1 cellular context compared by ENCODE assay signal in the genomic region with DNA sequence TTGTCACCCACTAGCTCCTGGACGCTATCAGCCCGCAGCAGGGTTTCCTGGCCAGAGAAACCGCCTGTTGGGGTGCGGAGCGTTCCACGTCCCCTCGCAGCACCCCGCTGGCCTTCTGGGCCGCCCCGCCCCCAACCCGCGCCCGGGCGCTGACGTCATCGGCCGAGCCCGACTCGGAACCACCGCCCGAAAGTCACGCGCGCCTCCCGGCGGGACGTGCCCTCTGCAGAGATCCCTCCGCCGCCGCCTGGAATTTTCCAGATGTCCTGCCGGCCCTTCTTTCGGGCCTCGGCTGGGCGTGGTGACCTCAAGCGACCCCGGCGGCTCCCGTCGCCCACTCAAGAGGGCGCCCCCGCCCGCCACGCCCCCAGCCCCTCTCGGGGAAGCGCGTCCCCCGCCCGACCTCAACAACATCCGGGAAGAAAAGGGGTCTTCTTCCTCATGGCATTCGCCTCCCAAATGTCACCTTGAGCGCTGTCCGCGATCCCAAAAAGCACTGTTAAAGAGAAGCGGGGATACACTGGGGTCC.
A peak's percentile ranks its signal among the peaks of the same experiment; 100 is the strongest.
TF ChIP-seq lines count a peak whose summit lies in the region.

No MANE protein-coding gene starts in this region.

TF ChIP-seq in HepG2, 621 proteins besides CTCF, POLR2A, EP300 and RAD21 (continued from another document and continues in another):
- TF ChIP-seq, protein P1, sequence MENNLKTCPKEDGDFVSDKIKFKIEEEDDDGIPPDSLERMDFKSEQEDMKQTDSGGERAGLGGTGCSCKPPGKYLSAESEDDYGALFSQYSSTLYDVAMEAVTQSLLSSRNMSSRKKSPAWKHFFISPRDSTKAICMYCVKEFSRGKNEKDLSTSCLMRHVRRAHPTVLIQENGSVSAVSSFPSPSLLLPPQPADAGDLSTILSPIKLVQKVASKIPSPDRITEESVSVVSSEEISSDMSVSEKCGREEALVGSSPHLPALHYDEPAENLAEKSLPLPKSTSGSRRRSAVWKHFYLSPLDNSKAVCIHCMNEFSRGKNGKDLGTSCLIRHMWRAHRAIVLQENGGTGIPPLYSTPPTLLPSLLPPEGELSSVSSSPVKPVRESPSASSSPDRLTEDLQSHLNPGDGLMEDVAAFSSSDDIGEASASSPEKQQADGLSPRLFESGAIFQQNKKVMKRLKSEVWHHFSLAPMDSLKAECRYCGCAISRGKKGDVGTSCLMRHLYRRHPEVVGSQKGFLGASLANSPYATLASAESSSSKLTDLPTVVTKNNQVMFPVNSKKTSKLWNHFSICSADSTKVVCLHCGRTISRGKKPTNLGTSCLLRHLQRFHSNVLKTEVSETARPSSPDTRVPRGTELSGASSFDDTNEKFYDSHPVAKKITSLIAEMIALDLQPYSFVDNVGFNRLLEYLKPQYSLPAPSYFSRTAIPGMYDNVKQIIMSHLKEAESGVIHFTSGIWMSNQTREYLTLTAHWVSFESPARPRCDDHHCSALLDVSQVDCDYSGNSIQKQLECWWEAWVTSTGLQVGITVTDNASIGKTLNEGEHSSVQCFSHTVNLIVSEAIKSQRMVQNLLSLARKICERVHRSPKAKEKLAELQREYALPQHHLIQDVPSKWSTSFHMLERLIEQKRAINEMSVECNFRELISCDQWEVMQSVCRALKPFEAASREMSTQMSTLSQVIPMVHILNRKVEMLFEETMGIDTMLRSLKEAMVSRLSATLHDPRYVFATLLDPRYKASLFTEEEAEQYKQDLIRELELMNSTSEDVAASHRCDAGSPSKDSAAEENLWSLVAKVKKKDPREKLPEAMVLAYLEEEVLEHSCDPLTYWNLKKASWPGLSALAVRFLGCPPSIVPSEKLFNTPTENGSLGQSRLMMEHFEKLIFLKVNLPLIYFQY (CRISPR knock-in tag; IDR thresholded peaks at IDR 0.05; ENCODE audit: borderline replicate concordance): peak; percentile 60; the same call in 1 of the 2 replicates
- TF ChIP-seq, protein P2, sequence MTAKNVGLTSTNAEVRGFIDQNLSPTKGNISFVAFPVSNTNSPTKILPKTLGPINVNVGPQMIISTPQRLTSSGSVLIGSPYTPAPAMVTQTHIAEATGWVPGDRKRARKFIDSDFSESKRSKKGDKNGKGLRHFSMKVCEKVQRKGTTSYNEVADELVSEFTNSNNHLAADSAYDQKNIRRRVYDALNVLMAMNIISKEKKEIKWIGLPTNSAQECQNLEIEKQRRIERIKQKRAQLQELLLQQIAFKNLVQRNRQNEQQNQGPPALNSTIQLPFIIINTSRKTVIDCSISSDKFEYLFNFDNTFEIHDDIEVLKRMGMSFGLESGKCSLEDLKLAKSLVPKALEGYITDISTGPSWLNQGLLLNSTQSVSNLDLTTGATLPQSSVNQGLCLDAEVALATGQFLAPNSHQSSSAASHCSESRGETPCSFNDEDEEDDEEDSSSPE (CRISPR knock-in tag; IDR thresholded peaks at IDR 0.05): peak; percentile 80
- TF ChIP-seq, protein P3, sequence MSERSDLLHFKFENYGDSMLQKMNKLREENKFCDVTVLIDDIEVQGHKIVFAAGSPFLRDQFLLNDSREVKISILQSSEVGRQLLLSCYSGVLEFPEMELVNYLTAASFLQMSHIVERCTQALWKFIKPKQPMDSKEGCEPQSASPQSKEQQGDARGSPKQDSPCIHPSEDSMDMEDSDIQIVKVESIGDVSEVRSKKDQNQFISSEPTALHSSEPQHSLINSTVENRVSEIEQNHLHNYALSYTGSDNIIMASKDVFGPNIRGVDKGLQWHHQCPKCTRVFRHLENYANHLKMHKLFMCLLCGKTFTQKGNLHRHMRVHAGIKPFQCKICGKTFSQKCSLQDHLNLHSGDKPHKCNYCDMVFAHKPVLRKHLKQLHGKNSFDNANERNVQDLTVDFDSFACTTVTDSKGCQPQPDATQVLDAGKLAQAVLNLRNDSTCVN (CRISPR knock-in tag; IDR thresholded peaks at IDR 0.05; ENCODE audit: borderline replicate concordance): peak; percentile 65; the same call in 1 of the 2 replicates
- TF ChIP-seq SOX13 (IDR thresholded peaks at IDR 0.05) (no peak), SOX13 (CRISPR knock-in tag; conservative IDR thresholded peaks at IDR 0.05 in 1 of 2, IDR thresholded peaks at IDR 0.05 in 1 of 2) (peak in 1 of 2 experiments; percentile 76; a peak in 2 of 4 replicates), SALL1 (CRISPR knock-in tag; IDR thresholded peaks at IDR 0.05) (peak; percentile 15; the same call in 1 of the 2 replicates), HIVEP1 (CRISPR knock-in tag; IDR thresholded peaks at IDR 0.05) (peak; percentile 49), ZNF556 (CRISPR knock-in tag; IDR thresholded peaks at IDR 0.05; ENCODE audit: borderline replicate concordance) (0 out of 2 replicates have a peak, but pooled peaks have one; percentile 19), POLR2AphosphoS5 (IDR thresholded peaks at IDR 0.05; ENCODE audit: low read depth, low read length) (peak; percentile 53), ZSCAN31 (CRISPR knock-in tag; IDR thresholded peaks at IDR 0.05; ENCODE audit: low read depth) (0 out of 2 replicates have a peak, but pooled peaks have one; percentile 2), NFE2 (CRISPR knock-in tag; IDR thresholded peaks at IDR 0.05) (no peak), SAP130 (CRISPR knock-in tag; IDR thresholded peaks at IDR 0.05; ENCODE audit: low read depth) (peak; percentile 67), RXRB (CRISPR knock-in tag; IDR thresholded peaks at IDR 0.05; ENCODE audit: borderline replicate concordance) (peak; percentile 93), ZBTB8A (CRISPR knock-in tag; IDR thresholded peaks at IDR 0.05; ENCODE audit: borderline replicate concordance, low read depth) (peak; percentile 74; the same call in 1 of the 2 replicates), ZNF446 (CRISPR knock-in tag; IDR thresholded peaks at IDR 0.05) (peak; percentile 29; the same call in 1 of the 2 replicates), FLYWCH1 (CRISPR knock-in tag; IDR thresholded peaks at IDR 0.05) (no peak), PHF21A (CRISPR knock-in tag; IDR thresholded peaks at IDR 0.05) (peak; percentile 92), RELA (CRISPR knock-in tag; IDR thresholded peaks at IDR 0.05) (0 out of 2 replicates have a peak, but pooled peaks have one; percentile 26), RXRA (CRISPR knock-in tag; IDR thresholded peaks at IDR 0.05) (peak; percentile 99), PRMT3 (CRISPR knock-in tag; IDR thresholded peaks at IDR 0.05; ENCODE audit: borderline replicate concordance, low read depth) (no peak), HMGA1 (CRISPR knock-in tag; conservative IDR thresholded peaks at IDR 0.05) (no peak), ZNF850 (CRISPR knock-in tag; conservative IDR thresholded peaks at IDR 0.05) (no peak), MAF1 (CRISPR knock-in tag; IDR thresholded peaks at IDR 0.05; ENCODE audit: borderline replicate concordance) (no peak), MAZ (IDR thresholded peaks at IDR 0.05; ENCODE audit: borderline replicate concordance, low read depth, low read length) (no peak; the same call in 1 of the 2 replicates), MAZ (CRISPR knock-in tag; IDR thresholded peaks at IDR 0.05; ENCODE audit: low read depth) (0 out of 2 replicates have a peak, but pooled peaks have one; percentile 1), ASH2L (IDR thresholded peaks at IDR 0.05; ENCODE audit: insufficient read length, low read depth, low read length) (peak; percentile 72), SPEN (CRISPR knock-in tag; IDR thresholded peaks at IDR 0.05; ENCODE audit: low read depth) (peak; percentile 66; the same call in 1 of the 2 replicates), TCF12 (IDR thresholded peaks at IDR 0.05) (no peak), TCF12 (CRISPR knock-in tag; IDR thresholded peaks at IDR 0.05) (0 out of 2 replicates have a peak, but pooled peaks have one; percentile 74), RBM22 (optimal IDR thresholded peaks at IDR 0.05; ENCODE audit: low read length) (no peak), HCFC1 (IDR thresholded peaks at IDR 0.05; ENCODE audit: low read depth, low read length) (no peak)
- TF ChIP-seq, protein P4, sequence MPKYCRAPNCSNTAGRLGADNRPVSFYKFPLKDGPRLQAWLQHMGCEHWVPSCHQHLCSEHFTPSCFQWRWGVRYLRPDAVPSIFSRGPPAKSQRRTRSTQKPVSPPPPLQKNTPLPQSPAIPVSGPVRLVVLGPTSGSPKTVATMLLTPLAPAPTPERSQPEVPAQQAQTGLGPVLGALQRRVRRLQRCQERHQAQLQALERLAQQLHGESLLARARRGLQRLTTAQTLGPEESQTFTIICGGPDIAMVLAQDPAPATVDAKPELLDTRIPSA (CRISPR knock-in tag; IDR thresholded peaks at IDR 0.05; ENCODE audit: borderline replicate concordance): 0 out of 2 replicates have a peak, but pooled peaks have one; percentile 36
- TF ChIP-seq, protein P5, sequence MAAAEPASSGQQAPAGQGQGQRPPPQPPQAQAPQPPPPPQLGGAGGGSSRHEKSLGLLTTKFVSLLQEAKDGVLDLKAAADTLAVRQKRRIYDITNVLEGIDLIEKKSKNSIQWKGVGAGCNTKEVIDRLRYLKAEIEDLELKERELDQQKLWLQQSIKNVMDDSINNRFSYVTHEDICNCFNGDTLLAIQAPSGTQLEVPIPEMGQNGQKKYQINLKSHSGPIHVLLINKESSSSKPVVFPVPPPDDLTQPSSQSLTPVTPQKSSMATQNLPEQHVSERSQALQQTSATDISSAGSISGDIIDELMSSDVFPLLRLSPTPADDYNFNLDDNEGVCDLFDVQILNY (CRISPR knock-in tag; conservative IDR thresholded peaks at IDR 0.05): peak; percentile 25; the same call in 1 of the 2 replicates
- TF ChIP-seq, protein P6, sequence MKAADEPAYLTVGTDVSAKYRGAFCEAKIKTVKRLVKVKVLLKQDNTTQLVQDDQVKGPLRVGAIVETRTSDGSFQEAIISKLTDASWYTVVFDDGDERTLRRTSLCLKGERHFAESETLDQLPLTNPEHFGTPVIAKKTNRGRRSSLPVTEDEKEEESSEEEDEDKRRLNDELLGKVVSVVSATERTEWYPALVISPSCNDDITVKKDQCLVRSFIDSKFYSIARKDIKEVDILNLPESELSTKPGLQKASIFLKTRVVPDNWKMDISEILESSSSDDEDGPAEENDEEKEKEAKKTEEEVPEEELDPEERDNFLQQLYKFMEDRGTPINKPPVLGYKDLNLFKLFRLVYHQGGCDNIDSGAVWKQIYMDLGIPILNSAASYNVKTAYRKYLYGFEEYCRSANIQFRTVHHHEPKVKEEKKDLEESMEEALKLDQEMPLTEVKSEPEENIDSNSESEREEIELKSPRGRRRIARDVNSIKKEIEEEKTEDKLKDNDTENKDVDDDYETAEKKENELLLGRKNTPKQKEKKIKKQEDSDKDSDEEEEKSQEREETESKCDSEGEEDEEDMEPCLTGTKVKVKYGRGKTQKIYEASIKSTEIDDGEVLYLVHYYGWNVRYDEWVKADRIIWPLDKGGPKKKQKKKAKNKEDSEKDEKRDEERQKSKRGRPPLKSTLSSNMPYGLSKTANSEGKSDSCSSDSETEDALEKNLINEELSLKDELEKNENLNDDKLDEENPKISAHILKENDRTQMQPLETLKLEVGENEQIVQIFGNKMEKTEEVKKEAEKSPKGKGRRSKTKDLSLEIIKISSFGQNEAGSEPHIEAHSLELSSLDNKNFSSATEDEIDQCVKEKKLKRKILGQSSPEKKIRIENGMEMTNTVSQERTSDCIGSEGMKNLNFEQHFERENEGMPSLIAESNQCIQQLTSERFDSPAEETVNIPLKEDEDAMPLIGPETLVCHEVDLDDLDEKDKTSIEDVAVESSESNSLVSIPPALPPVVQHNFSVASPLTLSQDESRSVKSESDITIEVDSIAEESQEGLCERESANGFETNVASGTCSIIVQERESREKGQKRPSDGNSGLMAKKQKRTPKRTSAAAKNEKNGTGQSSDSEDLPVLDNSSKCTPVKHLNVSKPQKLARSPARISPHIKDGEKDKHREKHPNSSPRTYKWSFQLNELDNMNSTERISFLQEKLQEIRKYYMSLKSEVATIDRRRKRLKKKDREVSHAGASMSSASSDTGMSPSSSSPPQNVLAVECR (CRISPR knock-in tag; IDR thresholded peaks at IDR 0.05; ENCODE audit: borderline replicate concordance): 0 out of 2 replicates have a peak, but pooled peaks have one; percentile 19
- TF ChIP-seq, protein P7, sequence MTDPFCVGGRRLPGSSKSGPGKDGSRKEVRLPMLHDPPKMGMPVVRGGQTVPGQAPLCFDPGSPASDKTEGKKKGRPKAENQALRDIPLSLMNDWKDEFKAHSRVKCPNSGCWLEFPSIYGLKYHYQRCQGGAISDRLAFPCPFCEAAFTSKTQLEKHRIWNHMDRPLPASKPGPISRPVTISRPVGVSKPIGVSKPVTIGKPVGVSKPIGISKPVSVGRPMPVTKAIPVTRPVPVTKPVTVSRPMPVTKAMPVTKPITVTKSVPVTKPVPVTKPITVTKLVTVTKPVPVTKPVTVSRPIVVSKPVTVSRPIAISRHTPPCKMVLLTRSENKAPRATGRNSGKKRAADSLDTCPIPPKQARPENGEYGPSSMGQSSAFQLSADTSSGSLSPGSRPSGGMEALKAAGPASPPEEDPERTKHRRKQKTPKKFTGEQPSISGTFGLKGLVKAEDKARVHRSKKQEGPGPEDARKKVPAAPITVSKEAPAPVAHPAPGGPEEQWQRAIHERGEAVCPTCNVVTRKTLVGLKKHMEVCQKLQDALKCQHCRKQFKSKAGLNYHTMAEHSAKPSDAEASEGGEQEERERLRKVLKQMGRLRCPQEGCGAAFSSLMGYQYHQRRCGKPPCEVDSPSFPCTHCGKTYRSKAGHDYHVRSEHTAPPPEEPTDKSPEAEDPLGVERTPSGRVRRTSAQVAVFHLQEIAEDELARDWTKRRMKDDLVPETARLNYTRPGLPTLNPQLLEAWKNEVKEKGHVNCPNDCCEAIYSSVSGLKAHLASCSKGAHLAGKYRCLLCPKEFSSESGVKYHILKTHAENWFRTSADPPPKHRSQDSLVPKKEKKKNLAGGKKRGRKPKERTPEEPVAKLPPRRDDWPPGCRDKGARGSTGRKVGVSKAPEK (CRISPR knock-in tag; IDR thresholded peaks at IDR 0.05; ENCODE audit: borderline replicate concordance): 0 out of 2 replicates have a peak, but pooled peaks have one; percentile 71
- TF ChIP-seq, protein P8, sequence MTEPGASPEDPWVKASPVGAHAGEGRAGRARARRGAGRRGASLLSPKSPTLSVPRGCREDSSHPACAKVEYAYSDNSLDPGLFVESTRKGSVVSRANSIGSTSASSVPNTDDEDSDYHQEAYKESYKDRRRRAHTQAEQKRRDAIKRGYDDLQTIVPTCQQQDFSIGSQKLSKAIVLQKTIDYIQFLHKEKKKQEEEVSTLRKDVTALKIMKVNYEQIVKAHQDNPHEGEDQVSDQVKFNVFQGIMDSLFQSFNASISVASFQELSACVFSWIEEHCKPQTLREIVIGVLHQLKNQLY (CRISPR knock-in tag; IDR thresholded peaks at IDR 0.05): peak; percentile 32; the same call in 1 of the 2 replicates
- TF ChIP-seq, protein P9, sequence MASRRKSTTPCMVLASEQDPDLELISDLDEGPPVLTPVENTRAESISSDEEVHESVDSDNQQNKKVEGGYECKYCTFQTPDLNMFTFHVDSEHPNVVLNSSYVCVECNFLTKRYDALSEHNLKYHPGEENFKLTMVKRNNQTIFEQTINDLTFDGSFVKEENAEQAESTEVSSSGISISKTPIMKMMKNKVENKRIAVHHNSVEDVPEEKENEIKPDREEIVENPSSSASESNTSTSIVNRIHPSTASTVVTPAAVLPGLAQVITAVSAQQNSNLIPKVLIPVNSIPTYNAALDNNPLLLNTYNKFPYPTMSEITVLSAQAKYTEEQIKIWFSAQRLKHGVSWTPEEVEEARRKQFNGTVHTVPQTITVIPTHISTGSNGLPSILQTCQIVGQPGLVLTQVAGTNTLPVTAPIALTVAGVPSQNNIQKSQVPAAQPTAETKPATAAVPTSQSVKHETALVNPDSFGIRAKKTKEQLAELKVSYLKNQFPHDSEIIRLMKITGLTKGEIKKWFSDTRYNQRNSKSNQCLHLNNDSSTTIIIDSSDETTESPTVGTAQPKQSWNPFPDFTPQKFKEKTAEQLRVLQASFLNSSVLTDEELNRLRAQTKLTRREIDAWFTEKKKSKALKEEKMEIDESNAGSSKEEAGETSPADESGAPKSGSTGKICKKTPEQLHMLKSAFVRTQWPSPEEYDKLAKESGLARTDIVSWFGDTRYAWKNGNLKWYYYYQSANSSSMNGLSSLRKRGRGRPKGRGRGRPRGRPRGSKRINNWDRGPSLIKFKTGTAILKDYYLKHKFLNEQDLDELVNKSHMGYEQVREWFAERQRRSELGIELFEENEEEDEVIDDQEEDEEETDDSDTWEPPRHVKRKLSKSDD (CRISPR knock-in tag; IDR thresholded peaks at IDR 0.05; ENCODE audit: low read depth): peak; percentile 29; the same call in 1 of the 2 replicates
